Comparison of ENCODE assay signal across 8 cellular contexts in genomic region chr1:201025571-201026002, GRCh38. TPM values are rescaled to one million over a fixed set of nuclear protein-coding genes. Genes with fewer than 3 reads are reported as not detected.
DNase-seq lines count a peak whose midpoint lies in the region; ATAC-seq, FAIRE-seq and TF ChIP-seq lines count a peak whose summit lies in the region.
"Had no signal": no experiment of that assay in that cellular context is flagged by ENCODE, and none has a peak within 500 bp of the region (broad histone marks: within the 10 kb centered on the region; RNA-seq: fewer than 3 reads in every experiment).

No MANE protein-coding gene starts in this region.

- POLR2A ChIA-PET in WTC11 (lab: Charles Lee), result no interaction called here

- 81 to 82% methylated on average over 7 of the region's 7 CpGs for WGBS in pancreas, 2 donors

- H3K4me1 ChIP-seq in tibial artery (peaks cover 0 to 41% (median 13%) of the 10 kb centered on the region in 4 donors), pancreas (no peaks in the 10 kb centered on the region)

- no peak overlapping the region for H3K27ac ChIP-seq in tibial artery
- H3K27ac ChIP-seq in pancreas, result no peak overlapping the region
- H3K27ac ChIP-seq: VCaP had no signal

- no peak for FAIRE-seq in pancreas (lab: Jason Lieb, UNC)

- H3K27me3 Mint-ChIP-seq in WTC11 (ENCODE audit: low read depth), result peaks cover 7% of the 10 kb centered on the region
- H3K27me3 Mint-ChIP-seq in memory B cell, result no peaks in the 10 kb centered on the region

- H3K4me3 ChIP-seq in GM06990 (replicated peaks; ENCODE audit: low read depth, low read length) (no peak overlapping the region), tibial artery (no peak overlapping the region), pancreas (no peak overlapping the region)

- H3K4me3 Mint-ChIP-seq in WTC11 (peak overlapping the region; percentile 66; the same call in 1 of the 2 replicates), memory B cell (no peak overlapping the region)

- H3K4me1 Mint-ChIP-seq in WTC11 (peaks cover 50% of the 10 kb centered on the region), memory B cell (peaks cover 41% of the 10 kb centered on the region)

- DNase-seq in GM06990 (ENCODE audit: extremely low read depth, insufficient read length) (peak; percentile 59), WTC11 (ENCODE audit: low spot score) (peak; percentile 54), memory B cell (ENCODE audit: low spot score in 2 of 2) (no peak), tibial artery (no peak), pancreas (no peak)

- H3K27ac Mint-ChIP-seq in WTC11 (no peak overlapping the region; the same call in 1 of the 2 replicates), memory B cell (peak overlapping the region; percentile 62)

- no peaks in the 10 kb centered on the region for H3K9me3 Mint-ChIP-seq in WTC11
- no peaks in the 10 kb centered on the region for H3K9me3 Mint-ChIP-seq in memory B cell

- H3K36me3 ChIP-seq in GM06990 (ENCODE audit: control insufficient read depth, insufficient read depth, low read length) (no peaks in the 10 kb centered on the region), tibial artery (no peaks in the 10 kb centered on the region), pancreas (no peaks in the 10 kb centered on the region)

- CTCF ChIA-PET in WTC11 (lab: Charles Lee), result interaction anchor here (0.7 to 13.8 kb wide), 24 partner anchors 10 to 336 kb away, joined by 3 to 218 read pairs (median 4); partner anchors contain the start of gene GPR25

- H3K9me3 ChIP-seq in tibial artery (no peaks in the 10 kb centered on the region), pancreas (no peaks in the 10 kb centered on the region)

- no peaks in the 10 kb centered on the region for H3K27me3 ChIP-seq in GM06990 (replicated peaks; ENCODE audit: control insufficient read depth, insufficient read depth, low read length)
- peaks cover 0 to 18% of the 10 kb centered on the region in 2 donors for H3K27me3 ChIP-seq in tibial artery
- H3K27me3 ChIP-seq in pancreas, result no peaks in the 10 kb centered on the region

- intact Hi-C loops in tibial artery (cut with DNase I; ENCODE audit: low total_unique reads), result no loop called here
- intact Hi-C loops in pancreas (cut with DNase I), result no loop called here

- TF ChIP-seq CTCF in GM06990 (IDR thresholded peaks at IDR 0.05; ENCODE audit: insufficient read depth, low read length, poor library complexity, severe bottlenecking) (peak; percentile 54), WTC11 (IDR thresholded peaks at IDR 0.05) (no peak), tibial artery (IDR thresholded peaks at IDR 0.05) (peak in 1 of 2 experiments; percentile 4), pancreas (IDR thresholded peaks at IDR 0.05) (no peak)

- ATAC-seq in HG02870 (IDR thresholded peaks at IDR 0.05; ENCODE audit: unreplicated experiment), result peak; percentile 25
- ATAC-seq in WTC11, result peak; percentile 15
- no peak for ATAC-seq in memory B cell (ENCODE audit: low read depth)
- no peak for ATAC-seq in GM21526 (IDR thresholded peaks at IDR 0.05; ENCODE audit: low FRiP score, unreplicated experiment)
- ATAC-seq in pancreas, result no peak

- H3K36me3 Mint-ChIP-seq in WTC11, result no peaks in the 10 kb centered on the region
- H3K36me3 Mint-ChIP-seq in memory B cell, result no peaks in the 10 kb centered on the region

TF ChIP-seq in WTC11, 78 proteins besides CTCF, POLR2A, EP300 and RAD21:
- no peak for TF ChIP-seq CDX4 (CRISPR knock-in tag; IDR thresholded peaks at IDR 0.05; ENCODE audit: borderline replicate concordance)
- no peak for TF ChIP-seq ELF4 (CRISPR knock-in tag; IDR thresholded peaks at IDR 0.05; ENCODE audit: low read depth)
- TF ChIP-seq PRDM15 (CRISPR knock-in tag; IDR thresholded peaks at IDR 0.05), result no peak
- TF ChIP-seq ATF3 (CRISPR knock-in tag; conservative IDR thresholded peaks at IDR 0.05), result no peak
- TF ChIP-seq E2F5 (CRISPR knock-in tag; IDR thresholded peaks at IDR 0.05), result no peak
- no peak for TF ChIP-seq MYBL2 (CRISPR knock-in tag; IDR thresholded peaks at IDR 0.05)
- TF ChIP-seq ZBTB21 (CRISPR knock-in tag; IDR thresholded peaks at IDR 0.05; ENCODE audit: borderline replicate concordance), result no peak
- no peak for TF ChIP-seq ZNF219 (CRISPR knock-in tag; IDR thresholded peaks at IDR 0.05; ENCODE audit: borderline replicate concordance)
- no peak for TF ChIP-seq SMAD3 (CRISPR knock-in tag; IDR thresholded peaks at IDR 0.05; ENCODE audit: borderline replicate concordance)
- TF ChIP-seq ZNF138 (CRISPR knock-in tag; conservative IDR thresholded peaks at IDR 0.05), result no peak
- TF ChIP-seq ZNF263 (CRISPR knock-in tag; IDR thresholded peaks at IDR 0.05; ENCODE audit: low read depth), result no peak
- TF ChIP-seq MLX (CRISPR knock-in tag; IDR thresholded peaks at IDR 0.05), result no peak

RNA-seq across cellular contexts. Expression of gene KIF21B, which starts 2.1 kb away (rescaled TPM):
- total RNA-seq in WTC11 (2021) (17.8 to 19.4 TPM (median 18.0 TPM) in 3 replicates), pancreas (1 to 10 TPM in 2 of 6 donors, under 1 TPM in 4; 0.51 to 2.5 (median 0.93) TPM)
- polyA plus RNA-seq in pancreas, result 1 to 10 TPM in 1 of 2 donors, under 1 TPM in 1; 0.84 to 1.0 TPM

Comparison
In these comparisons a context has a peak if more than half of its experiments do, and no peak if none do; other contexts are left out.
1. DNase-seq: peak in GM06990 (single experiment) and WTC11 (single experiment); none in memory B cell (0 of 2), tibial artery (0 of 2) and pancreas (0 of 6).
2. ATAC-seq: peak in HG02870 (single experiment) and WTC11 (single experiment); none in memory B cell (single experiment), GM21526 (single experiment) and pancreas (0 of 4).